19 cellular contexts compared by ENCODE assay signal in the genomic region with DNA sequence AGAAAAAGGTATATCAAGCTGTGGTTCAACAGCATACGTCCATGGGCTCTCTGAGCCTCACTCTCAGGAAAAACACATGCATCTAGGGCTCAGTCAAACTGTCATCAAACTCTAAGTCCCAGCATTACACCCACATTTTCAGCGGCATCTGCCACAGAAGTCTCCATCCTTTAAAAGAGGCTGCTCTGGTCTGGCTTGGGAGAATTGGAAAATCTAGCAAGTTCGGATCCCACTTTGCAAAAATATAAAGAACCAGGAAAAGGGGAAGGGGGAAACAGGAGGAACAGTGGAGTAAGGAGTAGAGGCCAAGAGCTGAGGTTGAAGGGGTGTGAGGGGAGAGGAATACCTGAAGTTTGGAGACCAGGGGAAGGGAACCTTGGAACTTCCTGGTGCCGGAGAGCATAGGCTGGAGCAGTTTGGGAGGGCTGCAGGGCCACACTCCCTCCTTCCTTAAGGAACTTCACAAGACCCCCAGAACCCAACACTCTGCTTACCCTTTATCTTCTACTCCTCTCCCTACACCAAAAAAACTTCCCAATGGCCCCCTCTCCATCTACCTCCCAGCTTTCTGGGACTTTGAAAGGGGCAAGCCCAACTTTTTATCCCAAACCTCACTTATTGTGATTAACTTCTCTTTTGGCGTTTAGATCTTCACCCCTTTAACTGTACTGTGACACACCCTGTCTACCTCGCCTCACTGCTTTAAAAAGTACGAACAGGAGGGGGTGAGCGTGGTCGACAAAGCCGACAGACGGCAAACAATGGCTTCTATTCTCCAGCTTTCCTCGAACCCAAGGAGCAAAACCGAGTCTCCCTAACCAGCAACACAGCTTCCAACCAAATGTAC. TPM values are rescaled to one million over a fixed set of nuclear protein-coding genes. Genes with fewer than 3 reads are reported as not detected.
A peak's percentile ranks its signal among the peaks of the same experiment; 100 is the strongest.
DNase-seq lines count a peak whose midpoint lies in the region; ATAC-seq, FAIRE-seq and TF ChIP-seq lines count a peak whose summit lies in the region.
"Had no signal": no experiment of that assay in that cellular context is flagged by ENCODE, and none has a peak within 500 bp of the region (broad histone marks: within the 10 kb centered on the region; RNA-seq: fewer than 3 reads in every experiment).

No MANE protein-coding gene starts in this region.

- WGBS in esophagus muscularis mucosa, result 21% methylated on average over 13 of the region's 13 CpGs

- H3K9me3 ChIP-seq in SK-N-MC (ENCODE audit: low read depth, low read length) (no peaks in the 10 kb centered on the region), esophagus muscularis mucosa (no peaks in the 10 kb centered on the region), neuron (ENCODE audit: low read length) (peaks cover 19% of the 10 kb centered on the region)
- H3K9me3 ChIP-seq: prostate gland, SJSA1, suprapubic skin had no signal

- H3K27ac ChIP-seq in SK-N-MC (no peak overlapping the region), esophagus muscularis mucosa (replicated peaks in 1 of 4) (no peak overlapping the region)
- H3K27ac ChIP-seq: prostate gland, SJSA1, suprapubic skin had no signal

- TF ChIP-seq POLR2A in GM12892 (IDR thresholded peaks at IDR 0.05; ENCODE audit: low read depth, low read length), result no peak
- no peak for TF ChIP-seq POLR2A in esophagus muscularis mucosa (IDR thresholded peaks at IDR 0.05; ENCODE audit: low read depth)

- peaks cover 24 to 100% (median 100%) of the 10 kb centered on the region in 4 donors for H3K27me3 ChIP-seq in esophagus muscularis mucosa
- H3K27me3 ChIP-seq in neuron (ENCODE audit: insufficient read depth, low read length), result no peaks in the 10 kb centered on the region

- H3K4me3 ChIP-seq in SK-N-MC, result no peak overlapping the region
- no peak overlapping the region for H3K4me3 ChIP-seq in esophagus muscularis mucosa
- peak overlapping the region; percentile 76 for H3K4me3 ChIP-seq in neuron (ENCODE audit: low read length)
- H3K4me3 ChIP-seq: prostate gland, SJSA1, suprapubic skin had no signal

- H3K4me1 ChIP-seq in esophagus muscularis mucosa (peaks cover 39 to 76% (median 53%) of the 10 kb centered on the region in 4 donors), neuron (ENCODE audit: insufficient read depth, low read length) (peaks cover 20% of the 10 kb centered on the region)

- peaks cover 20% of the 10 kb centered on the region for H3K4me1 Mint-ChIP-seq in activated CD4-positive, alpha-beta T cell treated with anti-CD3 and anti-CD28 coated beads, Interleukin-2, amount 10 ng/mL, durations not matched to agents 24 days and 14 days

- H3K36me3 Mint-ChIP-seq in activated CD4-positive, alpha-beta T cell treated with anti-CD3 and anti-CD28 coated beads, Interleukin-2, amount 10 ng/mL, durations not matched to agents 24 days and 14 days (ENCODE audit: low read depth), result peaks cover 5% of the 10 kb centered on the region

- intact Hi-C loops in esophagus muscularis mucosa (cut with DNase I), result no loop called here
- intact Hi-C loops in activated CD4-positive, alpha-beta T cell treated with anti-CD3 and anti-CD28 coated beads, Interleukin-2, amount 10 ng/mL, durations not matched to agents 24 days and 14 days (cut with micrococcal nuclease), result no loop called here

- H3K36me3 ChIP-seq in SK-N-MC (ENCODE audit: insufficient read depth, low read length), result peaks cover 7% of the 10 kb centered on the region; the same call in 1 of the 2 replicates
- no peaks in the 10 kb centered on the region for H3K36me3 ChIP-seq in esophagus muscularis mucosa
- peaks cover 52% of the 10 kb centered on the region for H3K36me3 ChIP-seq in neuron (ENCODE audit: insufficient read depth, low read length)
- H3K36me3 ChIP-seq: prostate gland, SJSA1, suprapubic skin had no signal

- H3K27me3 Mint-ChIP-seq in activated CD4-positive, alpha-beta T cell treated with anti-CD3 and anti-CD28 coated beads, Interleukin-2, amount 10 ng/mL, durations not matched to agents 24 days and 14 days, result peaks cover 82% of the 10 kb centered on the region

- no peak for TF ChIP-seq EP300 in esophagus muscularis mucosa (IDR thresholded peaks at IDR 0.05)

- FAIRE-seq in GM12892 (lab: Jason Lieb, UNC), result peak; percentile 76

- no peak overlapping the region for H2AFZ ChIP-seq in neuron (ENCODE audit: low read depth, low read length)

- TF ChIP-seq CTCF in esophagus muscularis mucosa (IDR thresholded peaks at IDR 0.05), result no peak

- ATAC-seq in HG03521 (IDR thresholded peaks at IDR 0.05; ENCODE audit: unreplicated experiment), result no peak
- no peak for ATAC-seq in HG02610 (IDR thresholded peaks at IDR 0.05; ENCODE audit: unreplicated experiment)
- ATAC-seq: activated naive CD8-positive, alpha-beta T cell treated with anti-CD3 and anti-CD28 coated beads, Interleukin-2, amount 50 U/mL, for 24 hours had no signal

- DNase-seq in GM12892 (ENCODE audit: insufficient read length) (no peak), SK-N-MC (ENCODE audit: low read depth, low spot score) (no peak), esophagus muscularis mucosa (ENCODE audit: extremely low spot score) (peak; percentile 55)
- no peak for DNase-seq in activated CD4-positive, alpha-beta T cell treated with anti-CD3 and anti-CD28 coated beads, Interleukin-2, amount 10 ng/mL, durations not matched to agents 24 days and 14 days
- DNase-seq in activated T-cell treated with anti-CD3 and anti-CD28 coated beads, Interleukin-2, amount 50 U/mL, for 48 hours, result no peak
- DNase-seq: activated CD4-positive, alpha-beta T cell treated with anti-CD3 and anti-CD28 coated beads, Interleukin-2, amount 10 ng/mL, durations not matched to agents 7 days and 5 days; activated naive CD8-positive, alpha-beta T cell treated with anti-CD3 and anti-CD28 coated beads, Interleukin-2, amount 50 U/mL, for 24 hours; effector CD8-positive, alpha-beta T cell; GDM1; hippocampal formation; NCI-H1417 treated with DMSO at 0.1 percent for 48 hours; NCI-H2171; OCI-M1 had no signal

- no peak overlapping the region for H3K4me3 Mint-ChIP-seq in activated CD4-positive, alpha-beta T cell treated with anti-CD3 and anti-CD28 coated beads, Interleukin-2, amount 10 ng/mL, durations not matched to agents 24 days and 14 days
- H3K4me3 Mint-ChIP-seq: activated CD4-positive, alpha-beta T cell treated with anti-CD3 and anti-CD28 coated beads, Interleukin-2, amount 10 ng/mL, durations not matched to agents 7 days and 5 days; activated naive CD8-positive, alpha-beta T cell treated with anti-CD3 and anti-CD28 coated beads, Interleukin-2, amount 50 U/mL, for 24 hours had no signal

- peak overlapping the region; percentile 89 for H3K9ac ChIP-seq in SK-N-MC (ENCODE audit: insufficient read length)

- H3K27ac Mint-ChIP-seq in activated CD4-positive, alpha-beta T cell treated with anti-CD3 and anti-CD28 coated beads, Interleukin-2, amount 10 ng/mL, durations not matched to agents 24 days and 14 days, result no peak overlapping the region
- H3K27ac Mint-ChIP-seq: activated CD4-positive, alpha-beta T cell treated with anti-CD3 and anti-CD28 coated beads, Interleukin-2, amount 10 ng/mL, durations not matched to agents 7 days and 5 days; activated naive CD8-positive, alpha-beta T cell treated with anti-CD3 and anti-CD28 coated beads, Interleukin-2, amount 50 U/mL, for 24 hours had no signal

- H3K9me3 Mint-ChIP-seq in activated CD4-positive, alpha-beta T cell treated with anti-CD3 and anti-CD28 coated beads, Interleukin-2, amount 10 ng/mL, durations not matched to agents 24 days and 14 days, result peaks cover 25% of the 10 kb centered on the region
- H3K9me3 Mint-ChIP-seq: activated CD4-positive, alpha-beta T cell treated with anti-CD3 and anti-CD28 coated beads, Interleukin-2, amount 10 ng/mL, durations not matched to agents 7 days and 5 days; activated naive CD8-positive, alpha-beta T cell treated with anti-CD3 and anti-CD28 coated beads, Interleukin-2, amount 50 U/mL, for 24 hours had no signal

RNA-seq across cellular contexts. Expression of gene PAX6, which starts 4.0 kb away (rescaled TPM):
- polyA plus RNA-seq in GM12892 (2012; ENCODE audit: missing spikeins), result not detected
- total RNA-seq in esophagus muscularis mucosa, result under 1 TPM in 1 of 4 donors, not detected in 3; 0.06 TPM
- total RNA-seq in activated CD4-positive, alpha-beta T cell treated with anti-CD3 and anti-CD28 coated beads, Interleukin-2, amount 10 ng/mL, durations not matched to agents 24 days and 14 days, result not detected in 2 replicates
- total RNA-seq: activated CD4-positive, alpha-beta T cell treated with anti-CD3 and anti-CD28 coated beads, Interleukin-2, amount 10 ng/mL, durations not matched to agents 7 days and 5 days had no signal
